In the genomic region with DNA sequence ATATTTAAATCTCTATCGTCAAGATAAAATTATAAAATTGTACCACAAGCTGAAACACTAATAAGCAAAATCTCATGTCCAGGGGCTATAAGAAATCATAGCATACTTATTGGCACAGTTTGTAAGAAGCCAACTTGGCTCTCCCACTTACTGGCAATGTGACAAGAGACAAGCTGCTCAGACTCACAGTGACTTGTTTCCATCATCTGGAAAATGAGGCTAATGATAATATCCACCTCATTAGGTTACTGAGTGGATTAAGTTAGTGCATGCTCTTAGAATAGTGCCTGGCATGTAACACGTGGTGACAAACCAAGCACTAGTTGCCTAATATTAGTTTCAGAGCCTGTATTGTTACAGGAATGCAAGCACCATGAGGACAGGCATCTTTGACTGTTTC, we compare ENCODE assay signal across 24 cellular contexts.
"Had no signal": no experiment of that assay in that cellular context is flagged by ENCODE, and none has a peak within 500 bp of the region (broad histone marks: within the 10 kb centered on the region; RNA-seq: fewer than 3 reads in every experiment).

No MANE protein-coding gene starts in this region.

- H3K9me3 ChIP-seq: adrenal gland, Peyer's patch had no signal

- H3K4me2 ChIP-seq: KMS-11 had no signal

- H3K27me3 ChIP-seq: adrenal gland, Peyer's patch had no signal

- H3K36me3 Mint-ChIP-seq: activated naive CD8-positive, alpha-beta T cell treated with anti-CD3 and anti-CD28 coated beads, Interleukin-2, amount 10 ng/mL, durations not matched to agents 7 days and 5 days had no signal

- H3K9me3 Mint-ChIP-seq: activated CD8-positive, alpha-beta T cell treated with anti-CD3 and anti-CD28 coated beads for 36 hours; activated naive CD8-positive, alpha-beta T cell treated with anti-CD3 and anti-CD28 coated beads, Interleukin-2, amount 10 ng/mL, durations not matched to agents 7 days and 5 days; T-helper 1 cell treated with Interleukin-12 subunit alpha and Interleukin-12 subunit beta and Interleukin-4 antibody, amounts not matched to agents 30 μg/mL and 1 μg/mL, for 36 hours had no signal

- ATAC-seq: activated CD4-positive, CD25-positive, alpha-beta regulatory T cell treated with anti-CD3 and anti-CD28 coated beads, Interleukin-2, amount 50 U/mL, for 24 hours; activated CD8-positive, alpha-beta T cell treated with anti-CD3 and anti-CD28 coated beads for 36 hours had no signal

- H3K4me3 Mint-ChIP-seq: activated CD8-positive, alpha-beta T cell treated with anti-CD3 and anti-CD28 coated beads for 36 hours; activated naive CD8-positive, alpha-beta T cell treated with anti-CD3 and anti-CD28 coated beads, Interleukin-2, amount 10 ng/mL, durations not matched to agents 7 days and 5 days; T-helper 1 cell treated with Interleukin-12 subunit alpha and Interleukin-12 subunit beta and Interleukin-4 antibody, amounts not matched to agents 30 μg/mL and 1 μg/mL, for 36 hours had no signal

- H3K4me1 Mint-ChIP-seq: activated naive CD8-positive, alpha-beta T cell treated with anti-CD3 and anti-CD28 coated beads, Interleukin-2, amount 10 ng/mL, durations not matched to agents 7 days and 5 days had no signal

- DNase-seq: activated CD4-positive, alpha-beta T cell treated with anti-CD3 and anti-CD28 coated beads for 4 hours; activated CD8-positive, alpha-beta memory T cell treated with anti-CD3 and anti-CD28 coated beads, Interleukin-2, amount 50 U/mL, for 4 hours; activated CD8-positive, alpha-beta T cell treated with anti-CD3 and anti-CD28 coated beads for 36 hours; activated naive CD4-positive, alpha-beta T cell treated with anti-CD3 and anti-CD28 coated beads, Interleukin-2, amount 50 U/mL, for 16 hours; activated naive CD8-positive, alpha-beta T cell treated with anti-CD3 and anti-CD28 coated beads, Interleukin-2, amount 10 ng/mL, durations not matched to agents 7 days and 5 days; adrenal gland; anterior cingulate cortex; central memory CD4-positive, alpha-beta T cell; MV-4-11; NCI-H1092 treated with DMSO at 0.1 percent for 48 hours; NCI-H1417 treated with DMSO at 0.1 percent for 48 hours; NCI-H1694; NCI-H2029; NCI-H2107; NCI-H2171 treated with DMSO at 0.1 percent for 48 hours; NCI-H226; NCI-H526; NCI-H774; Peyer's patch; SHP77 treated with DMSO at 0.1 percent for 48 hours had no signal

- H3K27ac Mint-ChIP-seq: activated CD8-positive, alpha-beta T cell treated with anti-CD3 and anti-CD28 coated beads for 36 hours; activated naive CD8-positive, alpha-beta T cell treated with anti-CD3 and anti-CD28 coated beads, Interleukin-2, amount 10 ng/mL, durations not matched to agents 7 days and 5 days; T-helper 1 cell treated with Interleukin-12 subunit alpha and Interleukin-12 subunit beta and Interleukin-4 antibody, amounts not matched to agents 30 μg/mL and 1 μg/mL, for 36 hours had no signal

- H3K4me3 ChIP-seq: adrenal gland, Peyer's patch had no signal

- FAIRE-seq: bronchial epithelial cell had no signal

- H3K27ac ChIP-seq: adrenal gland, KMS-11, Peyer's patch had no signal

- H3K9ac ChIP-seq: KMS-11 had no signal

- H3K4me1 ChIP-seq: adrenal gland, Peyer's patch had no signal

- H3K36me3 ChIP-seq: adrenal gland, Peyer's patch had no signal
